ENCODE assay signal across 1 cellular context in the genomic region with DNA sequence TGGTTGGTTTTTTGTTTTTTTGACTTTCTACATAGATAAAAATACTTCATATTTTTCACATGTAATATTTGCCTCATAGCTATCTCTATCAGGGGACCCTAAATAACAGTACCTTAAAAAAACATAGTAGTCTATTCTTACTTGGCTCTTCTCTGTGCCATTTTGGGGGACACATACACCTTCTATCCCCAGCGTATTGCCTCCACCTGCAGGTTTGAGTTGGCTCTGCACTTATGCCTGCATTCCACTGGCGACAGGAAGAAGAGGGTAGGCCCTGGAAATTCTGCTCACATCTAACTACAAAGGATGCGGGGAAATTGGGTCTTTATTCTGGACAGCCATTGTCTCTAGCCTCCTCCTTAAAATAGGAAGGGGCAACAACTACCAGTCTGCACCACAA.
TF ChIP-seq lines count a peak whose summit lies in the region.

No MANE protein-coding gene starts in this region.

TF ChIP-seq in HepG2, 621 proteins besides CTCF, POLR2A, EP300 and RAD21:
- TF ChIP-seq, protein P1, sequence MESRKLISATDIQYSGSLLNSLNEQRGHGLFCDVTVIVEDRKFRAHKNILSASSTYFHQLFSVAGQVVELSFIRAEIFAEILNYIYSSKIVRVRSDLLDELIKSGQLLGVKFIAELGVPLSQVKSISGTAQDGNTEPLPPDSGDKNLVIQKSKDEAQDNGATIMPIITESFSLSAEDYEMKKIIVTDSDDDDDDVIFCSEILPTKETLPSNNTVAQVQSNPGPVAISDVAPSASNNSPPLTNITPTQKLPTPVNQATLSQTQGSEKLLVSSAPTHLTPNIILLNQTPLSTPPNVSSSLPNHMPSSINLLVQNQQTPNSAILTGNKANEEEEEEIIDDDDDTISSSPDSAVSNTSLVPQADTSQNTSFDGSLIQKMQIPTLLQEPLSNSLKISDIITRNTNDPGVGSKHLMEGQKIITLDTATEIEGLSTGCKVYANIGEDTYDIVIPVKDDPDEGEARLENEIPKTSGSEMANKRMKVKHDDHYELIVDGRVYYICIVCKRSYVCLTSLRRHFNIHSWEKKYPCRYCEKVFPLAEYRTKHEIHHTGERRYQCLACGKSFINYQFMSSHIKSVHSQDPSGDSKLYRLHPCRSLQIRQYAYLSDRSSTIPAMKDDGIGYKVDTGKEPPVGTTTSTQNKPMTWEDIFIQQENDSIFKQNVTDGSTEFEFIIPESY (CRISPR knock-in tag; IDR thresholded peaks at IDR 0.05) = no peak
- peak; percentile 61 for TF ChIP-seq STAG1 (CRISPR knock-in tag; IDR thresholded peaks at IDR 0.05)
- TF ChIP-seq SMC3 (IDR thresholded peaks at IDR 0.05; ENCODE audit: low read length) = peak; percentile 32; the same call in 1 of the 2 replicates
- peak; percentile 55 for TF ChIP-seq TEAD3 (CRISPR knock-in tag; optimal IDR thresholded peaks at IDR 0.05; ENCODE audit: borderline replicate concordance)
